Comparison of ENCODE assay signal across 12 cellular contexts in genomic region chr3:49806838-49807237, GRCh38. TPM values are rescaled to one million over a fixed set of nuclear protein-coding genes. Genes with fewer than 3 reads are reported as not detected.
DNase-seq lines count a peak whose midpoint lies in the region; ATAC-seq and TF ChIP-seq lines count a peak whose summit lies in the region.
"Had no signal": no experiment of that assay in that cellular context is flagged by ENCODE, and none has a peak within 500 bp of the region (broad histone marks: within the 10 kb centered on the region; RNA-seq: fewer than 3 reads in every experiment).

No MANE protein-coding gene starts in this region.

- H3K27ac ChIP-seq in GM23338 (ENCODE audit: low read depth) = peak overlapping the region; percentile 74; the same call in 1 of the 2 replicates
- peak overlapping the region; percentile 92 for H3K27ac ChIP-seq in lower lobe of right lung
- peak overlapping the region; percentile 19 for H3K27ac ChIP-seq in temporal lobe (ENCODE audit: low read depth, low read length)
- H3K27ac ChIP-seq: SJSA1 had no signal

- no peaks in the 10 kb centered on the region for H3K9me2 ChIP-seq in GM23338 (ENCODE audit: insufficient read depth)

- H3K27me3 Mint-ChIP-seq in GM23338 (ENCODE audit: insufficient read depth, low read depth, poor library complexity) = peaks cover 24% of the 10 kb centered on the region
- peaks cover 24% of the 10 kb centered on the region for H3K27me3 Mint-ChIP-seq in WTC11 (ENCODE audit: low read depth)

- DNase-seq in GM23338 (ENCODE audit: low spot score) = no peak
- DNase-seq in WTC11 (ENCODE audit: low spot score) = no peak
- DNase-seq in lower lobe of right lung = no peak
- no peak for DNase-seq in SIG-M5 (lab: John Stamatoyannopoulos, UW)
- no peak for DNase-seq in OCI-M2 (lab: John Stamatoyannopoulos, UW; ENCODE audit: unreplicated experiment)
- DNase-seq: activated CD4-positive, alpha-beta T cell treated with anti-CD3 and anti-CD28 coated beads, Interleukin-2, amount 50 U/mL, for 4 hours; EL; NCI-H526 treated with DMSO at 0.1 percent for 48 hours had no signal

- POLR2A ChIA-PET in WTC11 (lab: Charles Lee) = no interaction called here

- H3K4me3 ChIP-seq in GM23338 (0 out of 2 replicates have a peak overlapping the region, but pooled peaks have one; percentile 43), lower lobe of right lung (no peak overlapping the region)
- H3K4me3 ChIP-seq: SJSA1 had no signal

- no peak for TF ChIP-seq CTCF in GM23338 (conservative IDR thresholded peaks at IDR 0.05; ENCODE audit: low read depth in 2 of 2)
- TF ChIP-seq CTCF in WTC11 (IDR thresholded peaks at IDR 0.05) = no peak
- no peak for TF ChIP-seq CTCF in lower lobe of right lung (IDR thresholded peaks at IDR 0.05)

- H3K9me3 ChIP-seq in lower lobe of right lung = no peaks in the 10 kb centered on the region
- H3K9me3 ChIP-seq: SJSA1 had no signal

- intact Hi-C loops in lower lobe of right lung (cut with DNase I) = no loop called here

- H3K36me3 Mint-ChIP-seq in GM23338 (ENCODE audit: low read depth) (no peaks in the 10 kb centered on the region), WTC11 (no peaks in the 10 kb centered on the region)

- H3K4me3 Mint-ChIP-seq in GM23338 = no peak overlapping the region; the same call in 2 of the 3 replicates
- H3K4me3 Mint-ChIP-seq in WTC11 = no peak overlapping the region

- H3K4me2 ChIP-seq in GM23338 = peak overlapping the region; percentile 74

- peaks cover 13% of the 10 kb centered on the region; the same call in 1 of the 2 replicates for H3F3A ChIP-seq in GM23338 (replicated peaks; ENCODE audit: low read depth)

- ATAC-seq in GM23338 (no peak), WTC11 (no peak), lower lobe of right lung (no peak), HG03025 (IDR thresholded peaks at IDR 0.05; ENCODE audit: low FRiP score, unreplicated experiment) (no peak)

- H3K79me2 ChIP-seq in GM23338 (replicated peaks; ENCODE audit: insufficient read depth) = no peaks in the 10 kb centered on the region

- H3K27ac Mint-ChIP-seq in GM23338 (no peak overlapping the region; the same call in 1 of the 2 replicates), WTC11 (no peak overlapping the region)

- no peak overlapping the region for H2AFZ ChIP-seq in GM23338

- H3K36me3 ChIP-seq in GM23338 (ENCODE audit: insufficient read depth) (no peaks in the 10 kb centered on the region), lower lobe of right lung (peaks cover 33% of the 10 kb centered on the region)

- H3K4me1 Mint-ChIP-seq in GM23338 (peaks cover 40% of the 10 kb centered on the region), WTC11 (peaks cover 41% of the 10 kb centered on the region)

- peaks cover 9% of the 10 kb centered on the region for H3K27me3 ChIP-seq in GM23338 (ENCODE audit: insufficient read depth)
- no peaks in the 10 kb centered on the region for H3K27me3 ChIP-seq in lower lobe of right lung (ENCODE audit: low read depth)
- H3K27me3 ChIP-seq: SJSA1 had no signal

- H4K20me1 ChIP-seq in GM23338 (replicated peaks; ENCODE audit: insufficient read depth) = no peaks in the 10 kb centered on the region

- H3K9me3 Mint-ChIP-seq in GM23338 (no peaks in the 10 kb centered on the region), WTC11 (no peaks in the 10 kb centered on the region)

- peaks cover 34% of the 10 kb centered on the region for H3K4me1 ChIP-seq in GM23338 (ENCODE audit: insufficient read depth)
- peaks cover 65% of the 10 kb centered on the region for H3K4me1 ChIP-seq in lower lobe of right lung

- CTCF ChIA-PET in WTC11 (lab: Charles Lee) = interaction anchor here (0.9 to 7.4 kb wide), 6 partner anchors 33 to 267 kb away, joined by 3 to 207 read pairs (median 4); no protein-coding TSS in a partner anchor

TF ChIP-seq in WTC11, 78 proteins besides CTCF, POLR2A, EP300 and RAD21:
- TF ChIP-seq ATF1 (CRISPR knock-in tag; IDR thresholded peaks at IDR 0.05) (no peak), FOXP1 (CRISPR knock-in tag; IDR thresholded peaks at IDR 0.05; ENCODE audit: borderline replicate concordance) (0 out of 2 replicates have a peak, but pooled peaks have one; percentile 3)
TF ChIP-seq in WTC11: peak in this region for 1.

RNA-seq across cellular contexts. Expression of gene INKA1, which starts 3.8 kb away (rescaled TPM):
- 4.0 and 4.9 TPM in 2 replicates for total RNA-seq in GM23338 (2014; rRNA removed; shearing (Covaris generic))
- polyA plus RNA-seq in GM23338 (2016; fragmentation: Nextera tagmentation; extraction: Ambion mirVana) = 3.7 and 5.0 TPM in 2 replicates
- 1.4 to 2.0 TPM (median 1.5 TPM) in 3 replicates for total RNA-seq in WTC11 (2021)
- total RNA-seq in lower lobe of right lung = 5.3 TPM
- 6.4 TPM for total RNA-seq in temporal lobe

RNA-seq across cellular contexts. Expression of gene UBA7, which starts 6.9 kb away (rescaled TPM):
- total RNA-seq in GM23338 (2014; rRNA removed; shearing (Covaris generic)) = 0.14 and 0.50 TPM in 2 replicates
- polyA plus RNA-seq in GM23338 (2016; fragmentation: Nextera tagmentation; extraction: Ambion mirVana) = 0.40 and 0.50 TPM in 2 replicates
- total RNA-seq in WTC11 (2021) = 1.2 to 1.9 TPM (median 1.6 TPM) in 3 replicates
- total RNA-seq in lower lobe of right lung = 128 TPM
- total RNA-seq in temporal lobe = 3.0 TPM

RNA-seq across cellular contexts. Expression of gene CDHR4, which starts 7.2 kb away (rescaled TPM):
- total RNA-seq in GM23338 (2014; rRNA removed; shearing (Covaris generic)) = 0.24 TPM in 1 of 2 replicates, not detected in the other
- polyA plus RNA-seq in GM23338 (2016; fragmentation: Nextera tagmentation; extraction: Ambion mirVana) = 0.26 and 0.28 TPM in 2 replicates
- total RNA-seq in WTC11 (2021) (0.17 to 0.69 TPM (median 0.39 TPM) in 3 replicates), lower lobe of right lung (9.6 TPM), temporal lobe (under 0.01 TPM)
- total RNA-seq: M059J, SJSA1 had no signal

RNA-seq across cellular contexts. Expression of gene IP6K1, which starts 20.5 kb away (rescaled TPM):
- 35.5 and 38.4 TPM in 2 replicates for total RNA-seq in GM23338 (2014; rRNA removed; shearing (Covaris generic))
- 8.3 and 10.7 TPM in 2 replicates for polyA plus RNA-seq in GM23338 (2016; fragmentation: Nextera tagmentation; extraction: Ambion mirVana)
- 29.2 to 32.2 TPM (median 32.2 TPM) in 3 replicates for total RNA-seq in WTC11 (2021)
- 37.5 TPM for total RNA-seq in lower lobe of right lung
- 62.9 TPM for total RNA-seq in temporal lobe

RNA-seq across cellular contexts. Expression of gene TRAIP, which starts 49.5 kb away (rescaled TPM):
- total RNA-seq in GM23338 (2014; rRNA removed; shearing (Covaris generic)) = 13.4 and 15.3 TPM in 2 replicates
- polyA plus RNA-seq in GM23338 (2016; fragmentation: Nextera tagmentation; extraction: Ambion mirVana) = 16.6 and 19.5 TPM in 2 replicates
- total RNA-seq in WTC11 (2021) (25.9 to 31.8 TPM (median 29.9 TPM) in 3 replicates), lower lobe of right lung (3.0 TPM), temporal lobe (1.7 TPM)

Comparison
In these comparisons a context has a peak if more than half of its experiments do, and no peak if none do; other contexts are left out.
1. H3K27ac ChIP-seq: peak in every context shown above with its lines; median percentile 92 in lower lobe of right lung; 74 in GM23338; 19 in temporal lobe.
2. RNA of gene UBA7, which starts 6.9 kb away (total RNA-seq): 128 TPM in lower lobe of right lung (single experiment); 3.0 TPM in temporal lobe (single experiment), 1.2 to 1.9 TPM in WTC11 and 0.14 to 0.50 TPM in GM23338; every median in the first group is over 10 times any median in the second.